ENCODE assay signal across 11 cellular contexts in genomic region chr21:29125199-29125598, GRCh38. TPM values are rescaled to one million over a fixed set of nuclear protein-coding genes. Genes with fewer than 3 reads are reported as not detected.
A peak's percentile ranks its signal among the peaks of the same experiment; 100 is the strongest.
DNase-seq lines count a peak whose midpoint lies in the region; ATAC-seq, FAIRE-seq and TF ChIP-seq lines count a peak whose summit lies in the region.
"Had no signal": no experiment of that assay in that cellular context is flagged by ENCODE, and none has a peak within 500 bp of the region (broad histone marks: within the 10 kb centered on the region; RNA-seq: fewer than 3 reads in every experiment).

No MANE protein-coding gene starts in this region.

- DNase-seq in activated naive CD8-positive, alpha-beta T cell treated with anti-CD3 and anti-CD28 coated beads, Interleukin-2, amount 50 U/mL, for 24 hours, result no peak
- DNase-seq in putamen (ENCODE audit: low spot score) (no peak), pancreas (no peak), NCI-H1417 treated with DMSO at 0.1 percent for 48 hours (lab: John Stamatoyannopoulos, UW) (no peak)
- no peak for DNase-seq in stimulated activated CD4-positive, alpha-beta T cell treated with anti-CD3 and anti-CD28 coated beads, Interleukin-15, amount 100 ng/mL, for 24 hours
- DNase-seq: NCI-H187 treated with DMSO at 0.1 percent for 48 hours had no signal

- no peak overlapping the region for H3K4me3 Mint-ChIP-seq in activated naive CD8-positive, alpha-beta T cell treated with anti-CD3 and anti-CD28 coated beads, Interleukin-2, amount 50 U/mL, for 24 hours

- 62 to 81% methylated on average over 1 of the region's 1 CpG for WGBS in pancreas, 2 donors

- no peak overlapping the region for H3K27ac ChIP-seq in pancreas
- H3K27ac ChIP-seq: HL-60, SK-N-MC had no signal

- H3K9me3 Mint-ChIP-seq in activated naive CD8-positive, alpha-beta T cell treated with anti-CD3 and anti-CD28 coated beads, Interleukin-2, amount 50 U/mL, for 24 hours, result no peaks in the 10 kb centered on the region

- H3K27me3 Mint-ChIP-seq in activated naive CD8-positive, alpha-beta T cell treated with anti-CD3 and anti-CD28 coated beads, Interleukin-2, amount 50 U/mL, for 24 hours, result no peaks in the 10 kb centered on the region

- no peak overlapping the region for H3K27ac Mint-ChIP-seq in activated naive CD8-positive, alpha-beta T cell treated with anti-CD3 and anti-CD28 coated beads, Interleukin-2, amount 50 U/mL, for 24 hours

- ATAC-seq in GM18861 (IDR thresholded peaks at IDR 0.05; ENCODE audit: unreplicated experiment) (peak; percentile 67), GM21526 (IDR thresholded peaks at IDR 0.05; ENCODE audit: low FRiP score, unreplicated experiment) (peak; percentile 80), HG03135 (IDR thresholded peaks at IDR 0.05; ENCODE audit: unreplicated experiment) (peak; percentile 86), pancreas (no peak)
- ATAC-seq in activated naive CD8-positive, alpha-beta T cell treated with anti-CD3 and anti-CD28 coated beads, Interleukin-2, amount 50 U/mL, for 24 hours, result peak; percentile 54

- no peak for TF ChIP-seq CTCF in pancreas (IDR thresholded peaks at IDR 0.05)

- H3K27me3 ChIP-seq in pancreas, result no peaks in the 10 kb centered on the region

- peaks cover 2% of the 10 kb centered on the region for H3K36me3 Mint-ChIP-seq in activated naive CD8-positive, alpha-beta T cell treated with anti-CD3 and anti-CD28 coated beads, Interleukin-2, amount 50 U/mL, for 24 hours (ENCODE audit: low read depth)

- no peak overlapping the region for H3K4me3 ChIP-seq in pancreas
- H3K4me3 ChIP-seq: SK-N-MC had no signal

- intact Hi-C loops in pancreas (cut with DNase I), result no loop called here

- peaks cover 7% of the 10 kb centered on the region for H3K4me1 Mint-ChIP-seq in activated naive CD8-positive, alpha-beta T cell treated with anti-CD3 and anti-CD28 coated beads, Interleukin-2, amount 50 U/mL, for 24 hours

- H3K9me3 ChIP-seq in pancreas, result no peaks in the 10 kb centered on the region

- H3K4me1 ChIP-seq in pancreas, result no peaks in the 10 kb centered on the region

- FAIRE-seq in pancreas (lab: Jason Lieb, UNC), result no peak

- no peaks in the 10 kb centered on the region for H3K36me3 ChIP-seq in pancreas

RNA-seq across cellular contexts. Expression of gene MAP3K7CL, which starts 5.2 kb away (rescaled TPM):
- 1 to 10 TPM; 2.0 to 4.3 (median 2.8) TPM for total RNA-seq in pancreas
- polyA plus RNA-seq in pancreas, result 1 to 10 TPM; 4.0 to 7.3 TPM

RNA-seq across cellular contexts. Expression of gene CCT8, which starts 51.8 kb away (rescaled TPM):
- 10 to 100 TPM; 57.8 to 92.3 (median 63.0) TPM for total RNA-seq in pancreas
- polyA plus RNA-seq in pancreas, result 10 to 100 TPM; 62.6 to 85.3 TPM

Comparison
In these comparisons a context has a peak if more than half of its experiments do, and no peak if none do; other contexts are left out.
1. ATAC-seq: peak in GM18861 (single experiment), GM21526 (single experiment), HG03135 (single experiment) and activated naive CD8-positive, alpha-beta T cell treated with anti-CD3 and anti-CD28 coated beads, Interleukin-2, amount 50 U/mL, for 24 hours (single experiment); none in pancreas (0 of 4).